Comparison of ENCODE assay signal across 1 cellular context in the genomic region with DNA sequence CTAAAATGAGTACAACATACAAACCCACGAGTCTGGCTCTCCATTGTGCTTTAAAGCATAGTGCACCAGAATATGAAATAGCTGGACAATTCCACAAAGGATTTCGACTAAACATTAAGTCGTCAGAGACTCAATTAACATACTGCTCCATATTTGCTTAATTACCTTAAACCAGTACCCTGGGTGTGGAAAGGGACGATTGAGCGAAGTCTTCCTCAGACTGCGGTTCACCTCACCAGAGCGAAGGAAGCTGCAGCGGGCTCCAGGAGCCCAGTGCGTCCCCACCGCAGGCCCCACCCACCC.
TF ChIP-seq lines count a peak whose summit lies in the region.

No MANE protein-coding gene starts in this region.

TF ChIP-seq in GM23338, 12 proteins besides CTCF, POLR2A, EP300 and RAD21:
- TF ChIP-seq, protein P1, sequence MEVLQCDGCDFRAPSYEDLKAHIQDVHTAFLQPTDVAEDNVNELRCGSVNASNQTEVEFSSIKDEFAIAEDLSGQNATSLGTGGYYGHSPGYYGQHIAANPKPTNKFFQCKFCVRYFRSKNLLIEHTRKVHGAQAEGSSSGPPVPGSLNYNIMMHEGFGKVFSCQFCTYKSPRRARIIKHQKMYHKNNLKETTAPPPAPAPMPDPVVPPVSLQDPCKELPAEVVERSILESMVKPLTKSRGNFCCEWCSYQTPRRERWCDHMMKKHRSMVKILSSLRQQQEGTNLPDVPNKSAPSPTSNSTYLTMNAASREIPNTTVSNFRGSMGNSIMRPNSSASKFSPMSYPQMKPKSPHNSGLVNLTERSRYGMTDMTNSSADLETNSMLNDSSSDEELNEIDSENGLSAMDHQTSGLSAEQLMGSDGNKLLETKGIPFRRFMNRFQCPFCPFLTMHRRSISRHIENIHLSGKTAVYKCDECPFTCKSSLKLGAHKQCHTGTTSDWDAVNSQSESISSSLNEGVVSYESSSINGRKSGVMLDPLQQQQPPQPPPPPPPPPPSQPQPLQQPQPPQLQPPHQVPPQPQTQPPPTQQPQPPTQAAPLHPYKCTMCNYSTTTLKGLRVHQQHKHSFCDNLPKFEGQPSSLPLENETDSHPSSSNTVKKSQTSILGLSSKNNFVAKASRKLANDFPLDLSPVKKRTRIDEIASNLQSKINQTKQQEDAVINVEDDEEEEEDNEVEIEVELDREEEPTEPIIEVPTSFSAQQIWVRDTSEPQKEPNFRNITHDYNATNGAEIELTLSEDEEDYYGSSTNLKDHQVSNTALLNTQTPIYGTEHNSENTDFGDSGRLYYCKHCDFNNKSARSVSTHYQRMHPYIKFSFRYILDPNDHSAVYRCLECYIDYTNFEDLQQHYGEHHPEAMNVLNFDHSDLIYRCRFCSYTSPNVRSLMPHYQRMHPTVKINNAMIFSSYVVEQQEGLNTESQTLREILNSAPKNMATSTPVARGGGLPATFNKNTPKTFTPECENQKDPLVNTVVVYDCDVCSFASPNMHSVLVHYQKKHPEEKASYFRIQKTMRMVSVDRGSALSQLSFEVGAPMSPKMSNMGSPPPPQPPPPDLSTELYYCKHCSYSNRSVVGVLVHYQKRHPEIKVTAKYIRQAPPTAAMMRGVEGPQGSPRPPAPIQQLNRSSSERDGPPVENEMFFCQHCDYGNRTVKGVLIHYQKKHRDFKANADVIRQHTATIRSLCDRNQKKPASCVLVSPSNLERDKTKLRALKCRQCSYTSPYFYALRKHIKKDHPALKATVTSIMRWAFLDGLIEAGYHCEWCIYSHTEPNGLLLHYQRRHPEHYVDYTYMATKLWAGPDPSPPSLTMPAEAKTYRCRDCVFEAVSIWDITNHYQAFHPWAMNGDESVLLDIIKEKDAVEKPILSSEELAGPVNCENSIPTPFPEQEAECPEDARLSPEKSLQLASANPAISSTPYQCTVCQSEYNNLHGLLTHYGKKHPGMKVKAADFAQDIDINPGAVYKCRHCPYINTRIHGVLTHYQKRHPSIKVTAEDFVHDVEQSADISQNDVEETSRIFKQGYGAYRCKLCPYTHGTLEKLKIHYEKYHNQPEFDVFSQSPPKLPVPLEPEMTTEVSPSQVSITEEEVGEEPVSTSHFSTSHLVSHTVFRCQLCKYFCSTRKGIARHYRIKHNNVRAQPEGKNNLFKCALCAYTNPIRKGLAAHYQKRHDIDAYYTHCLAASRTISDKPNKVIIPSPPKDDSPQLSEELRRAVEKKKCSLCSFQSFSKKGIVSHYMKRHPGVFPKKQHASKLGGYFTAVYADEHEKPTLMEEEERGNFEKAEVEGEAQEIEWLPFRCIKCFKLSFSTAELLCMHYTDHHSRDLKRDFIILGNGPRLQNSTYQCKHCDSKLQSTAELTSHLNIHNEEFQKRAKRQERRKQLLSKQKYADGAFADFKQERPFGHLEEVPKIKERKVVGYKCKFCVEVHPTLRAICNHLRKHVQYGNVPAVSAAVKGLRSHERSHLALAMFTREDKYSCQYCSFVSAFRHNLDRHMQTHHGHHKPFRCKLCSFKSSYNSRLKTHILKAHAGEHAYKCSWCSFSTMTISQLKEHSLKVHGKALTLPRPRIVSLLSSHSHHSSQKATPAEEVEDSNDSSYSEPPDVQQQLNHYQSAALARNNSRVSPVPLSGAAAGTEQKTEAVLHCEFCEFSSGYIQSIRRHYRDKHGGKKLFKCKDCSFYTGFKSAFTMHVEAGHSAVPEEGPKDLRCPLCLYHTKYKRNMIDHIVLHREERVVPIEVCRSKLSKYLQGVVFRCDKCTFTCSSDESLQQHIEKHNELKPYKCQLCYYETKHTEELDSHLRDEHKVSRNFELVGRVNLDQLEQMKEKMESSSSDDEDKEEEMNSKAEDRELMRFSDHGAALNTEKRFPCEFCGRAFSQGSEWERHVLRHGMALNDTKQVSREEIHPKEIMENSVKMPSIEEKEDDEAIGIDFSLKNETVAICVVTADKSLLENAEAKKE (CRISPR knock-in tag; IDR thresholded peaks at IDR 0.05): no peak
- TF ChIP-seq ETS1 (IDR thresholded peaks at IDR 0.05) (no peak), ZNF331 (CRISPR knock-in tag; IDR thresholded peaks at IDR 0.05; ENCODE audit: low read depth) (no peak), EZH2phosphoT487 (IDR thresholded peaks at IDR 0.05; ENCODE audit: unreplicated experiment) (no peak)
